ENCODE assay signal across 21 cellular contexts in genomic region chr6:40681622-40682021, GRCh38.
"Had no signal": no experiment of that assay in that cellular context is flagged by ENCODE, and none has a peak within 500 bp of the region (broad histone marks: within the 10 kb centered on the region; RNA-seq: fewer than 3 reads in every experiment).

No MANE protein-coding gene starts in this region.

- DNase-seq: IMR-90, Karpas-422, KG1, MG63, NCI-H1092 treated with DMSO at 0.1 percent for 48 hours, NCI-H1436, NCI-H1694 treated with DMSO at 0.1 percent for 48 hours, NCI-H1930, NCI-H2081, NCI-H2107, NCI-H2227 treated with DMSO at 0.1 percent for 48 hours, NCI-H526, NCI-H748 treated with DMSO at 0.1 percent for 48 hours, OCI-M1, PC-9, Peyer's patch, SHP77 treated with DMSO at 0.1 percent for 48 hours, SJCRH30 had no signal

- ATAC-seq: HepG2, Right ventricle myocardium inferior, SK-N-SH treated with all-trans-retinoic acid at 6 μM for 48 hours had no signal
